8 cellular contexts compared by ENCODE assay signal in the genomic region with DNA sequence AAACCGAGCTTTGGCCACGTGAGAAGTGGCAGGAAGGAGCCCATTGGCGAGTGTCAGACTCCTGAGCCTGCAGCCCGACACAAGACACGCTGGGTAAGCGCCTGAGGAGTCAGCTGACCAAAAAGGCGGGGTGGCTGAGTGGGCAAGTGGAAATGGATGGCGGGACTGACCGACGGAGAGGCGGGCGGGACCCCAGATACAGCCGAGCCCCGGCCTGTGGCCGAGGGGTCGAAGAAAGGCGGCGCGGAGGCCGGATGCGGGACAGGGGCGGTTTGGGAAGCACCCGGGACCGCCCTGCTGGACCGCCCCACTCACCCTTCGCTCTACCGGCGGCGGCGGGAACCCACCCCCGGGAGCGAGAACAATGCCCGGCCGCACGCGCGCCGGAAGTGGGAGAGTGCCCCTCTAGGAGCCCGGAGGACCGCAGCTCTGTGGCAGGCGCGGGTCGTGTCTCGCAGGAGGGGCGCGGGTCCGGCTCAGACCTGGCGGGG. TPM values are rescaled to one million over a fixed set of nuclear protein-coding genes. Genes with fewer than 3 reads are reported as not detected.
A peak's percentile ranks its signal among the peaks of the same experiment; 100 is the strongest.
DNase-seq lines count a peak whose midpoint lies in the region; ATAC-seq and TF ChIP-seq lines count a peak whose summit lies in the region.

No MANE protein-coding gene starts in this region.

- H3K27ac ChIP-seq in caudate nucleus (ENCODE audit: low read depth, low read length) (peak overlapping the region; percentile 89), layer of hippocampus (ENCODE audit: low read depth, low read length) (peak overlapping the region; percentile 66)

- peaks cover 23% of the 10 kb centered on the region for H3K9me3 Mint-ChIP-seq in progenitor cell of endocrine pancreas (ENCODE audit: low read depth)

- no peak overlapping the region for H3K4me3 Mint-ChIP-seq in progenitor cell of endocrine pancreas (ENCODE audit: low read depth)

- no peaks in the 10 kb centered on the region for H3K27me3 ChIP-seq in layer of hippocampus (ENCODE audit: control insufficient read depth, insufficient read depth, low read length)

- peak; percentile 44 for DNase-seq in activated CD4-positive, CD25-positive, alpha-beta regulatory T cell treated with anti-CD3 and anti-CD28 coated beads, Interleukin-2, amount 50 U/mL, for 72 hours
- DNase-seq in caudate nucleus (lab: John Stamatoyannopoulos, UW), result peak; percentile 8 to 91 (median 75)
- DNase-seq in stimulated activated CD4-positive, alpha-beta T cell treated with anti-CD3 and anti-CD28 coated beads, Interleukin-4, amount 100 ng/mL, for 48 hours (ENCODE audit: low read depth in 2 of 2), result peak; percentile 40 to 42
- DNase-seq in progenitor cell of endocrine pancreas (ENCODE audit: low spot score, unreplicated experiment), result no peak

- no peak overlapping the region for H3K27ac Mint-ChIP-seq in progenitor cell of endocrine pancreas

- TF ChIP-seq CTCF in progenitor cell of endocrine pancreas (IDR thresholded peaks at IDR 0.05; ENCODE audit: unreplicated experiment), result no peak

- ATAC-seq in GM18858 (IDR thresholded peaks at IDR 0.05; ENCODE audit: unreplicated experiment) (peak; percentile 67), HG03432 (IDR thresholded peaks at IDR 0.05; ENCODE audit: unreplicated experiment) (peak; percentile 83), GM21526 (IDR thresholded peaks at IDR 0.05; ENCODE audit: low FRiP score, unreplicated experiment) (no peak)

- H3K4me1 Mint-ChIP-seq in progenitor cell of endocrine pancreas (ENCODE audit: low read depth), result no peaks in the 10 kb centered on the region

- peaks cover 38% of the 10 kb centered on the region for H3K36me3 Mint-ChIP-seq in progenitor cell of endocrine pancreas (ENCODE audit: insufficient read depth)

- H3K27me3 Mint-ChIP-seq in progenitor cell of endocrine pancreas, result no peaks in the 10 kb centered on the region

RNA-seq across cellular contexts. Expression of gene ZSCAN30, which starts 22.8 kb away (rescaled TPM):
- total RNA-seq in progenitor cell of endocrine pancreas, result 27.1 and 34.5 TPM in 2 replicates

RNA-seq across cellular contexts. Expression of gene ZNF397, which starts 26.4 kb away (rescaled TPM):
- total RNA-seq in progenitor cell of endocrine pancreas, result 41.2 and 43.6 TPM in 2 replicates
